In the genomic region with DNA sequence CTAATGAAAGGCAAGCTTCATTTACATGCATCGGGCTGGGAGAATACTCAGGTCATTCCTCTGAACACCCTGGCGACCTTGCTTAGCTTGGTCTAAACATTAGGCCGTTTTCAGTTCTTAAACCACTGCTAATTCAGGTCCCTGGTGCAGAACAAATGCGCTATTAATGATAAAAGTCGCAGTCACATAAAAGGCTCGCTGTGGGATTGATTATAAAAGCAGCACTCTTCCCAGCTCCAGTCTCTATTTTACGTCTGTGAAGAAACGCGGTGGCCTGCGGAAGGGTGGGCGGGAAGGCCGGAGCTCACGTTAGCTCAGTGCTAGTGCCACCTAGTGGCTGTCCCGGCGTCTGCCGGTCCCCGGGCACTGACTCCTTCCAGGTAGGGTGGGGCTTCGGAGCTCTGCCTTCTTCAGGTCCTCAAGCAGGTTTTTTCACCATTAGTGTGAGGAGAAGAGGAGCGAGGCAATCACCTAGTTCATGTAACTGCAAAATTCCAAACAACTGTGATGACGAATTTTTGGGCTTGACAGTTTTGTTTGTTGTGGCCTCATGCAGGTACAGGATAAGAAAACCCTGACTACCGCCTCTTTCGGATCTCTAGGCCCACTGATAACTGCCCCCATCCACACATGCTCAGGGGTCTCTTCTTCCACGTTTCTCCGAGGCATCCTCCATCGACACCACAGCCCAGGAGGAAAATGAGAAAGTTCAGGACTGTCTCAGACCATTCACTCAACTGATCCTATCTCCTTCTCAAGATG, we compare ENCODE assay signal across 7 cellular contexts.
DNase-seq lines count a peak whose midpoint lies in the region; ATAC-seq and TF ChIP-seq lines count a peak whose summit lies in the region.

No MANE protein-coding gene starts in this region.

- H3K9ac ChIP-seq in PC-3 (ENCODE audit: low read length) (0 out of 2 replicates have a peak overlapping the region, but pooled peaks have one; percentile 16), fibroblast of lung (ENCODE audit: insufficient read depth, low read length) (no peak overlapping the region)

- POLR2A ChIA-PET in PC-3 (lab: Charles Lee; ENCODE audit: unreplicated experiment) = interaction anchor here (0.6 kb wide), 2 partner anchors 21 to 165 kb away, joined by 3 to 6 read pairs; no protein-coding TSS in a partner anchor

- CTCF ChIA-PET in PC-3 (lab: Charles Lee) = interaction anchor here (0.5 to 1.5 kb wide), 18 partner anchors 10 to 470 kb away, joined by 3 to 30 read pairs (median 4); no protein-coding TSS in a partner anchor

- DNase-seq in GM12865 (ENCODE audit: low read depth) (peak; percentile 74), PC-3 (peak; percentile 96), fibroblast of lung (ENCODE audit: low read depth in 2 of 2) (peak; percentile 61 to 71)
- peak; percentile 81 to 87 for DNase-seq in activated T-cell treated with anti-CD3 and anti-CD28 coated beads, Interleukin-2, amount 50 U/mL, for 48 hours
- peak; percentile 74 for DNase-seq in natural killer cell treated with Interleukin-12 subunit alpha and Interleukin-12 subunit beta and Interleukin-15 and Interleukin-18, amount 100 ng/mL, for 72 hours (ENCODE audit: low spot score)
- peak; percentile 48 for DNase-seq in stimulated activated naive CD4-positive, alpha-beta T cell treated with Interleukin-2 at 50 U/mL for 16 hours (lab: John Stamatoyannopoulos, UW)

- H3K9me3 ChIP-seq in PC-3 (ENCODE audit: low read length) = no peaks in the 10 kb centered on the region
- no peaks in the 10 kb centered on the region for H3K9me3 ChIP-seq in fibroblast of lung (ENCODE audit: control insufficient read depth, insufficient read depth, low read depth, low read length)

- H3K4me3 Mint-ChIP-seq in natural killer cell treated with Interleukin-12 subunit alpha and Interleukin-12 subunit beta and Interleukin-15 and Interleukin-18, amount 100 ng/mL, for 72 hours = peak overlapping the region; percentile 47

- H4K20me1 ChIP-seq in PC-3 (ENCODE audit: low read length) (no peaks in the 10 kb centered on the region), fibroblast of lung (ENCODE audit: control insufficient read depth, extremely low read depth, insufficient read depth, low read length) (no peaks in the 10 kb centered on the region)

- no peaks in the 10 kb centered on the region for H3K9me2 ChIP-seq in PC-3 (replicated peaks; ENCODE audit: low read length)

- H3K9me3 Mint-ChIP-seq in natural killer cell treated with Interleukin-12 subunit alpha and Interleukin-12 subunit beta and Interleukin-15 and Interleukin-18, amount 100 ng/mL, for 72 hours = no peaks in the 10 kb centered on the region

- no peak overlapping the region for H3K27ac Mint-ChIP-seq in natural killer cell treated with Interleukin-12 subunit alpha and Interleukin-12 subunit beta and Interleukin-15 and Interleukin-18, amount 100 ng/mL, for 72 hours

- H3K4me3 ChIP-seq in GM12865 (ENCODE audit: low read depth, low read length) (no peak overlapping the region), PC-3 (ENCODE audit: low read length) (peak overlapping the region; percentile 36; the same call in 1 of the 2 replicates), fibroblast of lung (replicated peaks in 1 of 4; ENCODE audit: control extremely low read depth in 1 of 4, insufficient read depth in 1 of 4, low read depth in 3 of 4, low read length in 4 of 4) (peak overlapping the region in 3 of 4 experiments; percentile 6 to 36 (median 27))

- TF ChIP-seq CTCF in GM12865 (IDR thresholded peaks at IDR 0.05; ENCODE audit: insufficient read depth, low read depth, low read length, missing control alignments) = peak; percentile 80
- TF ChIP-seq CTCF in PC-3 (conservative IDR thresholded peaks at IDR 0.05; ENCODE audit: low read depth, low read length) = peak; percentile 99
- peak; percentile 83 to 93 for TF ChIP-seq CTCF in fibroblast of lung (conservative IDR thresholded peaks at IDR 0.05 in 1 of 2, IDR thresholded peaks at IDR 0.05 in 1 of 2; ENCODE audit: low read depth in 1 of 2, low read length in 2 of 2)

- peaks cover 24% of the 10 kb centered on the region for H3K4me1 ChIP-seq in PC-3 (ENCODE audit: insufficient read depth, low read length)
- no peaks in the 10 kb centered on the region for H3K4me1 ChIP-seq in fibroblast of lung (ENCODE audit: control insufficient read depth, extremely low read depth, insufficient read depth, low read length)

- intact Hi-C loops in PC-3 (cut with micrococcal nuclease) = no loop called here

- no TSS peak for BruUV-seq in PC-3 (replicated peaks; lab: Mats Ljungman, UMichigan)

- H3F3A ChIP-seq in PC-3 (ENCODE audit: low read length, unreplicated experiment) = peaks cover 5% of the 10 kb centered on the region

- H2AFZ ChIP-seq in PC-3 (ENCODE audit: low read length) (peak overlapping the region; percentile 86), fibroblast of lung (ENCODE audit: low read length) (peak overlapping the region; percentile 52)

- H3K27me3 Mint-ChIP-seq in natural killer cell treated with Interleukin-12 subunit alpha and Interleukin-12 subunit beta and Interleukin-15 and Interleukin-18, amount 100 ng/mL, for 72 hours = peaks cover 21 to 27% of the 10 kb centered on the region in 2 donors

- H3K36me3 Mint-ChIP-seq in natural killer cell treated with Interleukin-12 subunit alpha and Interleukin-12 subunit beta and Interleukin-15 and Interleukin-18, amount 100 ng/mL, for 72 hours = no peaks in the 10 kb centered on the region

- no peaks in the 10 kb centered on the region for H3K27me3 ChIP-seq in PC-3 (ENCODE audit: low read length)
- H3K27me3 ChIP-seq in fibroblast of lung (ENCODE audit: control insufficient read depth, insufficient read depth, low read length) = peaks cover 5% of the 10 kb centered on the region

- H3K79me2 ChIP-seq in PC-3 (ENCODE audit: low read length) (no peaks in the 10 kb centered on the region), fibroblast of lung (ENCODE audit: control insufficient read depth, insufficient read depth, low read length) (no peaks in the 10 kb centered on the region)

- ATAC-seq in HG03432 (IDR thresholded peaks at IDR 0.05; ENCODE audit: unreplicated experiment) (peak; percentile 73), PC-3 (peak; percentile 92)
- peak; percentile 84 to 87 for ATAC-seq in natural killer cell treated with Interleukin-12 subunit alpha and Interleukin-12 subunit beta and Interleukin-15 and Interleukin-18, amount 100 ng/mL, for 72 hours

- H3K36me3 ChIP-seq in PC-3 (ENCODE audit: low read depth, low read length) = no peaks in the 10 kb centered on the region
- H3K36me3 ChIP-seq in fibroblast of lung (ENCODE audit: control insufficient read depth, insufficient read depth, low read length) = no peaks in the 10 kb centered on the region

- H3K27ac ChIP-seq in PC-3 (ENCODE audit: low read length) (no peak overlapping the region), fibroblast of lung (ENCODE audit: insufficient read depth, low read length) (no peak overlapping the region)

- H3K4me1 Mint-ChIP-seq in natural killer cell treated with Interleukin-12 subunit alpha and Interleukin-12 subunit beta and Interleukin-15 and Interleukin-18, amount 100 ng/mL, for 72 hours (ENCODE audit: low read depth in 2 of 2) = peaks cover 0 to 8% of the 10 kb centered on the region in 2 donors

- H3K4me2 ChIP-seq in PC-3 (ENCODE audit: low read length) = peak overlapping the region; percentile 66
- peak overlapping the region; percentile 65 for H3K4me2 ChIP-seq in fibroblast of lung (ENCODE audit: extremely low read depth, insufficient read depth, low read length)
